Comparison of ENCODE assay signal across 19 cellular contexts in genomic region chr17:78524870-78525510, GRCh38. TPM values are rescaled to one million over a fixed set of nuclear protein-coding genes. Genes with fewer than 3 reads are reported as not detected.
A peak's percentile ranks its signal among the peaks of the same experiment; 100 is the strongest.
DNase-seq lines count a peak whose midpoint lies in the region; ATAC-seq, FAIRE-seq and TF ChIP-seq lines count a peak whose summit lies in the region.
"Had no signal": no experiment of that assay in that cellular context is flagged by ENCODE, and none has a peak within 500 bp of the region (broad histone marks: within the 10 kb centered on the region; RNA-seq: fewer than 3 reads in every experiment).

No MANE protein-coding gene starts in this region.

- no peak overlapping the region for H4K91ac ChIP-seq in neuronal stem cell (ENCODE audit: low read depth, low read length, poor library complexity)

- peak overlapping the region; percentile 49 for H2BK15ac ChIP-seq in neuronal stem cell (ENCODE audit: low read length)

- no peak overlapping the region for H2AFZ ChIP-seq in neuronal stem cell (ENCODE audit: low read length)
- H2AFZ ChIP-seq: GM23248 had no signal

- no peak for TF ChIP-seq CTCF in right atrium auricular region (IDR thresholded peaks at IDR 0.05)
- TF ChIP-seq CTCF in kidney (IDR thresholded peaks at IDR 0.05; ENCODE audit: borderline replicate concordance, extremely low read depth, insufficient read depth) = no peak
- no peak for TF ChIP-seq CTCF in upper lobe of right lung (IDR thresholded peaks at IDR 0.05)

- H2BK12ac ChIP-seq in neuronal stem cell (ENCODE audit: low read length) = peak overlapping the region; percentile 86

- no CpG with 5 or more reads among the region's 23 CpGs for WGBS in neuronal stem cell (ENCODE audit: extremely low coverage in 2 of 2, insufficient read length in 2 of 2, insufficient replicate concordance in 1 of 2), 2 donors

- peak overlapping the region; percentile 81 for H2AK5ac ChIP-seq in neuronal stem cell (ENCODE audit: low read depth, low read length)

- H3K9me3 ChIP-seq in right atrium auricular region (no peaks in the 10 kb centered on the region), kidney (ENCODE audit: control insufficient read depth in 1 of 2, low read length in 2 of 2) (no peaks in the 10 kb centered on the region), neuronal stem cell (replicated peaks in 1 of 2; ENCODE audit: control insufficient read depth in 2 of 2, insufficient read depth in 1 of 2, low read depth in 1 of 2, low read length in 2 of 2) (no peaks in the 10 kb centered on the region), upper lobe of right lung (no peaks in the 10 kb centered on the region)
- H3K9me3 ChIP-seq: BLaER1 treated with 17β-estradiol and CSF1 and Interleukin-3, amounts not matched to agents 10 nM and 100 nM had no signal

- no peaks in the 10 kb centered on the region for H3K79me1 ChIP-seq in neuronal stem cell (ENCODE audit: low read depth, low read length)

- H3K14ac ChIP-seq in neuronal stem cell (ENCODE audit: low read length) = no peak overlapping the region

- H2BK5ac ChIP-seq in neuronal stem cell (ENCODE audit: low read length) = no peak overlapping the region

- H3K4me2 ChIP-seq in neuronal stem cell (ENCODE audit: insufficient read depth, low read length, poor library complexity, severe bottlenecking) = no peak overlapping the region

- DNase-seq in Right ventricle myocardium superior (peak; percentile 13), right atrium auricular region (ENCODE audit: low spot score) (no peak), kidney (peak; percentile 59), neuronal stem cell (ENCODE audit: low spot score) (no peak), upper lobe of right lung (peak; percentile 54), HK-2 (ENCODE audit: unreplicated experiment) (no peak), nucleus accumbens (lab: John Stamatoyannopoulos, UW) (no peak)
- DNase-seq: 8988T; ACHN; CD4-positive, CD25-positive, alpha-beta regulatory T cell; DMS53; GF-D8; GM23248 had no signal

- no peak overlapping the region for H3K9ac ChIP-seq in kidney (ENCODE audit: low read length in 2 of 2)
- H3K9ac ChIP-seq in neuronal stem cell (ENCODE audit: low read depth, low read length, poor library complexity) = peak overlapping the region; percentile 21
- H3K9ac ChIP-seq: BLaER1 treated with 17β-estradiol and CSF1 and Interleukin-3, amounts not matched to agents 10 nM and 100 nM; GM23248 had no signal

- H3K4me3 ChIP-seq in right atrium auricular region (no peak overlapping the region), kidney (ENCODE audit: low read length in 2 of 2) (no peak overlapping the region), neuronal stem cell (ENCODE audit: low read length in 2 of 2) (no peak overlapping the region), upper lobe of right lung (no peak overlapping the region)
- H3K4me3 ChIP-seq: BLaER1 treated with 17β-estradiol and CSF1 and Interleukin-3, amounts not matched to agents 10 nM and 100 nM; GM23248 had no signal

- H3K4ac ChIP-seq in neuronal stem cell (ENCODE audit: low read length) = no peak overlapping the region

- intact Hi-C loops in Right ventricle myocardium superior (cut with DNase I) = no loop called here
- intact Hi-C loops in kidney (cut with DNase I) = no loop called here
- intact Hi-C loops in upper lobe of right lung (cut with DNase I) = no loop called here

- H3K27me3 ChIP-seq in right atrium auricular region (no peaks in the 10 kb centered on the region), neuronal stem cell (ENCODE audit: control insufficient read depth in 3 of 3, insufficient read depth in 3 of 3, low read depth in 1 of 3, low read length in 3 of 3) (no peaks in the 10 kb centered on the region), upper lobe of right lung (no peaks in the 10 kb centered on the region)
- H3K27me3 ChIP-seq: BLaER1 treated with 17β-estradiol and CSF1 and Interleukin-3, amounts not matched to agents 10 nM and 100 nM had no signal

- H3K4me1 ChIP-seq in right atrium auricular region (no peaks in the 10 kb centered on the region), kidney (ENCODE audit: control insufficient read depth in 1 of 2, insufficient read depth in 1 of 2, low read depth in 1 of 2, low read length in 2 of 2) (no peaks in the 10 kb centered on the region), neuronal stem cell (ENCODE audit: control insufficient read depth in 2 of 2, insufficient read depth in 1 of 2, low read depth in 1 of 2, low read length in 2 of 2) (peaks cover 0 to 5% of the 10 kb centered on the region in 2 donors), upper lobe of right lung (no peaks in the 10 kb centered on the region)

- H4K8ac ChIP-seq in neuronal stem cell (ENCODE audit: low read depth, low read length) = no peak overlapping the region

- ATAC-seq in Right ventricle myocardium superior (ENCODE audit: poor library complexity) = no peak
- no peak for ATAC-seq in upper lobe of right lung
- no peak for ATAC-seq in GM18498 (IDR thresholded peaks at IDR 0.05; ENCODE audit: unreplicated experiment)

- no peak overlapping the region for H2BK120ac ChIP-seq in neuronal stem cell (ENCODE audit: low read depth, low read length)

- FAIRE-seq in kidney (lab: Jason Lieb, UNC) = no peak
- FAIRE-seq: GM18507, H54, HepG2, HTR-8/SVneo had no signal

- H3K23ac ChIP-seq in neuronal stem cell (ENCODE audit: low read depth, low read length, poor library complexity) = peak overlapping the region; percentile 89

- H3K27ac ChIP-seq in right atrium auricular region = no peak overlapping the region
- H3K27ac ChIP-seq in kidney (ENCODE audit: low read depth in 2 of 2, low read length in 2 of 2) = no peak overlapping the region
- no peak overlapping the region for H3K27ac ChIP-seq in neuronal stem cell (replicated peaks; ENCODE audit: low read length)
- no peak overlapping the region for H3K27ac ChIP-seq in upper lobe of right lung
- H3K27ac ChIP-seq: BLaER1 treated with 17β-estradiol and CSF1 and Interleukin-3, amounts not matched to agents 10 nM and 100 nM; GM23248 had no signal

- H3K36me3 ChIP-seq in right atrium auricular region (no peaks in the 10 kb centered on the region), kidney (ENCODE audit: control insufficient read depth in 1 of 2, insufficient read depth in 2 of 2, low read length in 2 of 2) (no peaks in the 10 kb centered on the region), neuronal stem cell (replicated peaks in 1 of 2; ENCODE audit: control insufficient read depth in 2 of 2, insufficient read depth in 2 of 2, low read length in 2 of 2) (no peaks in the 10 kb centered on the region), upper lobe of right lung (no peaks in the 10 kb centered on the region)
- H3K36me3 ChIP-seq: BLaER1 treated with 17β-estradiol and CSF1 and Interleukin-3, amounts not matched to agents 10 nM and 100 nM had no signal

- peak overlapping the region; percentile 76 for H3K18ac ChIP-seq in neuronal stem cell (ENCODE audit: low read length)

RNA-seq across cellular contexts. Expression of gene DNAH17, which starts 52.2 kb away (rescaled TPM):
- not detected for total RNA-seq in Right ventricle myocardium superior
- under 1 TPM in 1 of 2 donors, not detected in 1; 0.04 TPM for total RNA-seq in right atrium auricular region
- 0.09 TPM for total RNA-seq in kidney
- polyA plus RNA-seq in kidney (ENCODE audit: insufficient read depth, low read depth, low replicate concordance) = 0.17 TPM
- polyA plus RNA-seq in neuronal stem cell (2013, experiment 1 of 2) = 0.03 TPM
- 0.04 TPM for polyA plus RNA-seq in neuronal stem cell (2013, experiment 2 of 2)
- total RNA-seq in upper lobe of right lung = 2.8 TPM
- total RNA-seq: GM23248 had no signal

Comparison
In these comparisons a context has a peak if more than half of its experiments do, and no peak if none do; other contexts are left out.
1. DNase-seq: peak in Right ventricle myocardium superior (single experiment), kidney (single experiment) and upper lobe of right lung (single experiment); none in right atrium auricular region (single experiment), neuronal stem cell (single experiment), HK-2 (single experiment) and nucleus accumbens (0 of 56).